8 cellular contexts compared by ENCODE assay signal in the genomic region with DNA sequence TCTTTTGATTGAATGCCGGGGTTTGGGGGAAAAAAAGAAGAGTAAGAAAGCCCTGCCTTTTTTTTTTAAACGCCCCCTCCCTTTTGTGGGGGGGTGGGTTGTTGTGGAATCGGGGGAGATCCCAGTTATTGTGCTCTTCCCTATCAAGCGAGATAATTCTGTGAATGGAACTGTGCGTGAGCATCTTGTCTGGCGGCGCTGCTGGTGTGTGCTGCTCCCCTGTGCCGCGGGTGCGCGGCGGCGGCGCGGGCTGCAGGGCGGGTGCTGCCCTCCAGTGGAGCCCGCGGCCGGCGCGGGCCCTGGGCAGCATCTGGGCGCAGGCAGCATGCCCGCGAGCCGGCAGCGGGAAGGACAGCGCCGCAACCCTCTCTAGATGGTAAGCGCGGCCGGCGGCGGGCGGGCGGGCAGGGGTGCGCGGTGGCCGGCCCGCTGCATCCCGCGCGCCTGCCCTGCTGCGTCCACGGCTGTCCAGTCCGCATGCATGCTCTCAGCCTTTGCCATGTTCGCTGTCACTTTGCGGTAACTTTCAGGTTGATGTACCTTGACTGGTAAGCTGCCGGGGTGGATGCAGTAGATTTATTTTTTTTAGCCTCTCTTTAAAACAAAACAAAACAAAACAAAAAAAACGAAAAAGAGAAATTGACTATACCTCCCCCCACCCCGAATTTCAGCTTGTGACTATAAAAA.
DNase-seq lines count a peak whose midpoint lies in the region; ATAC-seq and TF ChIP-seq lines count a peak whose summit lies in the region.

No MANE protein-coding gene starts in this region.

- H3K4me3 Mint-ChIP-seq in activated CD8-positive, alpha-beta T cell treated with anti-CD3 and anti-CD28 coated beads for 36 hours, result peak overlapping the region; percentile 43
- H3K4me3 Mint-ChIP-seq in activated T-helper 2 cell treated with anti-CD3 and anti-CD28 coated beads, Interferon-gamma antibody, Interleukin-2, Interleukin-4, amounts not matched to agents 10 μg/mL and 5 μg/mL and 100 μg/mL, durations not matched to agents 14 hours and 24 hours and 36 hours (ENCODE audit: low read depth), result no peak overlapping the region

- no peak overlapping the region for H3K27ac Mint-ChIP-seq in activated CD8-positive, alpha-beta T cell treated with anti-CD3 and anti-CD28 coated beads for 36 hours
- no peak overlapping the region for H3K27ac Mint-ChIP-seq in activated T-helper 2 cell treated with anti-CD3 and anti-CD28 coated beads, Interferon-gamma antibody, Interleukin-2, Interleukin-4, amounts not matched to agents 10 μg/mL and 5 μg/mL and 100 μg/mL, durations not matched to agents 14 hours and 24 hours and 36 hours

- H3K36me3 Mint-ChIP-seq in activated CD8-positive, alpha-beta T cell treated with anti-CD3 and anti-CD28 coated beads for 36 hours (ENCODE audit: low read depth), result no peaks in the 10 kb centered on the region
- H3K36me3 Mint-ChIP-seq in activated T-helper 2 cell treated with anti-CD3 and anti-CD28 coated beads, Interferon-gamma antibody, Interleukin-2, Interleukin-4, amounts not matched to agents 10 μg/mL and 5 μg/mL and 100 μg/mL, durations not matched to agents 14 hours and 24 hours and 36 hours (ENCODE audit: low read depth), result no peaks in the 10 kb centered on the region

- CTCF ChIA-PET in activated CD8-positive, alpha-beta T cell treated with anti-CD3 and anti-CD28 coated beads for 36 hours (lab: Charles Lee), result interaction anchor here (0.6 to 1.3 kb wide), 14 partner anchors 10 to 635 kb away, joined by 3 read pairs; no protein-coding TSS in a partner anchor

- peaks cover 31% of the 10 kb centered on the region for H3K27me3 Mint-ChIP-seq in activated CD8-positive, alpha-beta T cell treated with anti-CD3 and anti-CD28 coated beads for 36 hours
- H3K27me3 Mint-ChIP-seq in activated T-helper 2 cell treated with anti-CD3 and anti-CD28 coated beads, Interferon-gamma antibody, Interleukin-2, Interleukin-4, amounts not matched to agents 10 μg/mL and 5 μg/mL and 100 μg/mL, durations not matched to agents 14 hours and 24 hours and 36 hours (ENCODE audit: low read depth), result peaks cover 48% of the 10 kb centered on the region

- intact Hi-C loops in activated CD8-positive, alpha-beta T cell treated with anti-CD3 and anti-CD28 coated beads for 36 hours (cut with micrococcal nuclease), result no loop called here
- intact Hi-C loops in activated T-helper 2 cell treated with anti-CD3 and anti-CD28 coated beads, Interferon-gamma antibody, Interleukin-2, Interleukin-4, amounts not matched to agents 10 μg/mL and 5 μg/mL and 100 μg/mL, durations not matched to agents 14 hours and 24 hours and 36 hours (cut with micrococcal nuclease), result loop anchor here (10.0 kb wide), 1 partner anchor 172 kb away; a partner anchor contains a TSS

- peak; percentile 63 for TF ChIP-seq CTCF in activated CD8-positive, alpha-beta T cell treated with anti-CD3 and anti-CD28 coated beads for 36 hours (IDR thresholded peaks at IDR 0.05)

- POLR2A ChIA-PET in activated CD8-positive, alpha-beta T cell treated with anti-CD3 and anti-CD28 coated beads for 36 hours (lab: Charles Lee), result interaction anchor here (0.9 kb wide), 1 partner anchor 9 kb away, joined by 3 read pairs; no protein-coding TSS in a partner anchor

- DNase-seq in NCI-H2107 treated with DMSO at 0.1 percent for 48 hours (lab: John Stamatoyannopoulos, UW; ENCODE audit: unreplicated experiment) (peak; percentile 9), NCI-H2107 (lab: John Stamatoyannopoulos, UW) (no peak), NCI-H2196 treated with DMSO at 0.1 percent for 48 hours (lab: John Stamatoyannopoulos, UW; ENCODE audit: unreplicated experiment) (peak; percentile 19), medulla oblongata (ENCODE audit: extremely low spot score) (peak; percentile 84)
- peak; percentile 64 for DNase-seq in activated CD8-positive, alpha-beta T cell treated with anti-CD3 and anti-CD28 coated beads for 36 hours
- peak; percentile 5 for DNase-seq in effector CD4-positive, alpha-beta T cell
- peak; percentile 27 to 43 for DNase-seq in stimulated activated CD4-positive, alpha-beta T cell treated with anti-CD3 and anti-CD28 coated beads, Interleukin-4, amount 100 ng/mL, for 48 hours (ENCODE audit: low read depth in 2 of 2)
- DNase-seq in activated T-helper 2 cell treated with anti-CD3 and anti-CD28 coated beads, Interferon-gamma antibody, Interleukin-2, Interleukin-4, amounts not matched to agents 10 μg/mL and 5 μg/mL and 100 μg/mL, durations not matched to agents 14 hours and 24 hours and 36 hours (ENCODE audit: low spot score), result no peak

- H3K4me1 Mint-ChIP-seq in activated CD8-positive, alpha-beta T cell treated with anti-CD3 and anti-CD28 coated beads for 36 hours (ENCODE audit: low read depth), result peaks cover 4% of the 10 kb centered on the region
- no peaks in the 10 kb centered on the region for H3K4me1 Mint-ChIP-seq in activated T-helper 2 cell treated with anti-CD3 and anti-CD28 coated beads, Interferon-gamma antibody, Interleukin-2, Interleukin-4, amounts not matched to agents 10 μg/mL and 5 μg/mL and 100 μg/mL, durations not matched to agents 14 hours and 24 hours and 36 hours (ENCODE audit: low read depth)

- no peaks in the 10 kb centered on the region for H3K9me3 Mint-ChIP-seq in activated CD8-positive, alpha-beta T cell treated with anti-CD3 and anti-CD28 coated beads for 36 hours
- no peaks in the 10 kb centered on the region for H3K9me3 Mint-ChIP-seq in activated T-helper 2 cell treated with anti-CD3 and anti-CD28 coated beads, Interferon-gamma antibody, Interleukin-2, Interleukin-4, amounts not matched to agents 10 μg/mL and 5 μg/mL and 100 μg/mL, durations not matched to agents 14 hours and 24 hours and 36 hours

- ATAC-seq in activated CD8-positive, alpha-beta T cell treated with anti-CD3 and anti-CD28 coated beads for 36 hours, result peak; percentile 97

Comparison
In these comparisons a context has a peak if more than half of its experiments do, and no peak if none do; other contexts are left out.
1. DNase-seq: peak in NCI-H2107 treated with DMSO at 0.1 percent for 48 hours (single experiment), NCI-H2196 treated with DMSO at 0.1 percent for 48 hours (single experiment), activated CD8-positive, alpha-beta T cell treated with anti-CD3 and anti-CD28 coated beads for 36 hours (single experiment), effector CD4-positive, alpha-beta T cell (single experiment), medulla oblongata (single experiment) and stimulated activated CD4-positive, alpha-beta T cell treated with anti-CD3 and anti-CD28 coated beads, Interleukin-4, amount 100 ng/mL, for 48 hours (2 of 2); none in NCI-H2107 (single experiment) and activated T-helper 2 cell treated with anti-CD3 and anti-CD28 coated beads, Interferon-gamma antibody, Interleukin-2, Interleukin-4, amounts not matched to agents 10 μg/mL and 5 μg/mL and 100 μg/mL, durations not matched to agents 14 hours and 24 hours and 36 hours (single experiment).